ENCODE assay signal across 30 cellular contexts in the genomic region with DNA sequence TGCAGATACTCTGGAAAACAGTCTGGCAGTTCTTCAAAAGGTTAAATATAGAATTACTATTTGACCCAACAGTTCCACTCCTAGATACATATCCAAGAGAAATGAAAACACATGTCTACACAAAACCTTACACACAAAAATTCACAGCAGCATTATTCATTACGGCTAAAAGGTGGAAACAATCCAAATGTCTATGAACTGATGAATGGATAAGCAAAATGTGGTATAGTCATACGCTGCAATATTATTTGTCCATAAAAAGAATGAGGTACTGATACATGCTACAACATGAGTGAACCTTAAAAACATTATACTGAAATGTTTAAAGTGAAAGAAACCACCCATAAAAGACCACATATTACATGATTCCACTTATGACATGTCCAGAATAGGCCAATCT. TPM values are rescaled to one million over a fixed set of nuclear protein-coding genes. Genes with fewer than 3 reads are reported as not detected.
"Had no signal": no experiment of that assay in that cellular context is flagged by ENCODE, and none has a peak within 500 bp of the region (broad histone marks: within the 10 kb centered on the region; RNA-seq: fewer than 3 reads in every experiment).

No MANE protein-coding gene starts in this region.

- H3K4me3 ChIP-seq: colonic mucosa, gastrocnemius medialis, heart right ventricle, left ventricle myocardium inferior, lower lobe of right lung, spleen, tibial artery, upper lobe of left lung, uterus had no signal

- H3K36me3 ChIP-seq: colonic mucosa, gastrocnemius medialis, heart right ventricle, left ventricle myocardium inferior, lower lobe of right lung, neutrophil, spleen, tibial artery, upper lobe of left lung, uterus had no signal

- H3K4me3 Mint-ChIP-seq: endodermal cell; nephron progenitor cell; stimulated activated memory B cell treated with anti-CD40 and anti-IgM and Interleukin-4, amounts not matched to agents 10 μg/mL and 1 μg/mL and 100 μg/mL, for 72 hours; stimulated activated naive CD8-positive, alpha-beta T cell treated with anti-CD3 and anti-CD28 coated beads, Interleukin-15, Interleukin-2, amounts not matched to agents 100 ng/mL and 50 ng/mL, for 24 hours had no signal

- H3K4me1 ChIP-seq: colonic mucosa had no signal

- DNase-seq: colonic mucosa; effector CD4-positive, alpha-beta T cell; endodermal cell; gastrocnemius medialis; heart right ventricle; hypothalamus; islet precursor cell; left cardiac atrium; left ventricle myocardium inferior; lower lobe of right lung; mesenchymal stem cell; naive B cell; nephron progenitor cell; posterior cingulate gyrus; spleen; stimulated activated CD4-positive, alpha-beta T cell treated with anti-CD3 and anti-CD28 coated beads, Interleukin-15, amount 100 ng/mL, for 24 hours; stimulated activated CD4-positive, alpha-beta T cell treated with anti-CD3 and anti-CD28 coated beads, Interleukin-1b, Interleukin-23, amount 100 ng/mL, for 48 hours; stimulated activated CD4-positive, alpha-beta T cell treated with anti-CD3 and anti-CD28 coated beads, Interleukin-4, amount 100 ng/mL, for 24 hours; tibial artery; upper lobe of left lung; uterus had no signal

- FAIRE-seq: endothelial cell of umbilical vein had no signal

- H3K27ac Mint-ChIP-seq: endodermal cell; naive B cell; nephron progenitor cell; stimulated activated memory B cell treated with anti-CD40 and anti-IgM and Interleukin-4, amounts not matched to agents 10 μg/mL and 1 μg/mL and 100 μg/mL, for 72 hours; stimulated activated naive CD8-positive, alpha-beta T cell treated with anti-CD3 and anti-CD28 coated beads, Interleukin-15, Interleukin-2, amounts not matched to agents 100 ng/mL and 50 ng/mL, for 24 hours had no signal

- H3K27ac ChIP-seq: colonic mucosa, gastrocnemius medialis, heart right ventricle, left ventricle myocardium inferior, lower lobe of right lung, neutrophil, spleen, tibial artery, upper lobe of left lung, uterus had no signal

- ATAC-seq: esophagus mucosa; gastrocnemius medialis; heart right ventricle; left cardiac atrium; lower lobe of right lung; sciatic nerve; stimulated activated memory B cell treated with anti-CD40 and anti-IgM and Interleukin-4, amounts not matched to agents 10 μg/mL and 1 μg/mL and 100 μg/mL, for 72 hours had no signal

- H3K9me3 ChIP-seq: colonic mucosa, gastrocnemius medialis, neutrophil, upper lobe of left lung, uterus had no signal

RNA-seq across cellular contexts. Expression of a gene that starts 4.0 kb away (rescaled TPM):
- total RNA-seq: dermis microvascular lymphatic vessel endothelial cell, endothelial cell of umbilical vein, fibroblast of lung, gastrocnemius medialis, lower lobe of right lung, pulmonary artery endothelial cell had no signal
- polyA plus RNA-seq: endothelial cell of umbilical vein had no signal
